ENCODE assay signal across 10 cellular contexts in the genomic region with DNA sequence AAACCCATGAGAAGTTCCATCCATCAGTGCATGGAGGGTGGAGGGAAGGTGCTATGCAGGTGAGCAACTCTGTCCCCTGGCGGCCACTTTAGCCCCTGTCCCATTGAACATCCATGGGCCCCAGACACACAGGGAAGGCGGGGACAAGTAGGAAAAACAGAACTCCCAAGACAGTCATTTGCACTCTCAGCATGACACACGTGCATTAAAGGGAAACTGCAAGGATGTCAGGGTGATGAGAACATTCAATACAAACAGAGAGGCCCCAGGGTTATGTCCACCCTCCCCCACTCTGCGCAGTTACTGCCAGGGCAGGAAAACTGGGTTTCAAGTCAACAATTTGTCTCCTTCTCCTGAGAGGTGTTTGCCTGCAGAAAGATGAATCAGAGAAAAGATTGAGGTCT. TPM values are rescaled to one million over a fixed set of nuclear protein-coding genes. Genes with fewer than 3 reads are reported as not detected.
DNase-seq lines count a peak whose midpoint lies in the region; ATAC-seq and TF ChIP-seq lines count a peak whose summit lies in the region.
"Had no signal": no experiment of that assay in that cellular context is flagged by ENCODE, and none has a peak within 500 bp of the region (broad histone marks: within the 10 kb centered on the region; RNA-seq: fewer than 3 reads in every experiment).

No MANE protein-coding gene starts in this region.

- H4K20me1 ChIP-seq in DND-41 (ENCODE audit: insufficient read depth, low read length), result no peaks in the 10 kb centered on the region

- H3K9me3 ChIP-seq in DND-41 (ENCODE audit: insufficient read depth, low read length, severe bottlenecking), result no peaks in the 10 kb centered on the region
- no peaks in the 10 kb centered on the region for H3K9me3 ChIP-seq in SJCRH30 (replicated peaks)
- H3K9me3 ChIP-seq: heart left ventricle had no signal

- ATAC-seq in DND-41 (ENCODE audit: insufficient read depth, low read depth), result peak; percentile 51

- no peak overlapping the region for H3K4me3 ChIP-seq in DND-41 (ENCODE audit: low read depth in 1 of 2, low read length in 2 of 2)
- no peak overlapping the region for H3K4me3 ChIP-seq in H7 (ENCODE audit: insufficient read depth, low read depth, low read length)
- H3K4me3 ChIP-seq in SJCRH30, result no peak overlapping the region
- H3K4me3 ChIP-seq: heart left ventricle had no signal

- H3K79me2 ChIP-seq in DND-41 (ENCODE audit: insufficient read depth, low read length), result no peaks in the 10 kb centered on the region

- peak overlapping the region; percentile 10; the same call in 1 of the 2 replicates for H2AFZ ChIP-seq in DND-41 (ENCODE audit: low read depth, low read length)

- H3K9ac ChIP-seq in DND-41 (ENCODE audit: low read depth, low read length), result peak overlapping the region; percentile 11; the same call in 1 of the 2 replicates

- peak overlapping the region; percentile 41 for H3K4me2 ChIP-seq in DND-41 (ENCODE audit: insufficient read depth, low read length)

- H3K4me1 ChIP-seq in DND-41 (ENCODE audit: insufficient read depth, low read length) (peaks cover 63% of the 10 kb centered on the region), SJCRH30 (0 out of 2 replicates have a peak, but pooled peaks cover 3% of the 10 kb centered on the region)

- DNase-seq in DND-41 (peak; percentile 71), H7 (peak; percentile 78), SJCRH30 (peak; percentile 19 to 54), left kidney (ENCODE audit: low read depth, low spot score) (peak; percentile 53), NAMALWA (ENCODE audit: low spot score) (no peak), middle frontal gyrus (ENCODE audit: extremely low spot score, low spot score) (no peak)
- no peak for DNase-seq in stimulated activated naive CD4-positive, alpha-beta T cell treated with Interleukin-2 at 50 U/mL for 16 hours (lab: John Stamatoyannopoulos, UW)
- no peak for DNase-seq in activated CD4-positive, alpha-beta T cell treated with anti-CD3 and anti-CD28 coated beads, Interleukin-2, amount 50 U/mL, for 4 hours
- DNase-seq: heart left ventricle, occipital lobe had no signal

- H3K36me3 ChIP-seq in DND-41 (ENCODE audit: insufficient read depth, low read length), result no peaks in the 10 kb centered on the region
- no peaks in the 10 kb centered on the region for H3K36me3 ChIP-seq in H7 (replicated peaks; ENCODE audit: control insufficient read depth, insufficient read depth, low read length)
- no peaks in the 10 kb centered on the region; the same call in 1 of the 2 replicates for H3K36me3 ChIP-seq in SJCRH30
- H3K36me3 ChIP-seq: heart left ventricle had no signal

- TF ChIP-seq CTCF in DND-41 (IDR thresholded peaks at IDR 0.05; ENCODE audit: borderline replicate concordance, extremely low read depth, low read length, poor library complexity, severe bottlenecking), result peak; percentile 26

- peak overlapping the region; percentile 65 for H3K27ac ChIP-seq in DND-41 (ENCODE audit: low read length)
- H3K27ac ChIP-seq in SJCRH30, result no peak overlapping the region
- H3K27ac ChIP-seq: heart left ventricle had no signal

- H3K27me3 ChIP-seq in DND-41 (ENCODE audit: insufficient read depth, low read length, poor library complexity) (no peaks in the 10 kb centered on the region), H7 (ENCODE audit: control insufficient read depth, insufficient read depth, low read length) (peaks cover 11% of the 10 kb centered on the region), SJCRH30 (no peaks in the 10 kb centered on the region; the same call in 1 of the 2 replicates)

RNA-seq across cellular contexts. Expression of gene AKTIP, which starts 44.0 kb away (rescaled TPM):
- total RNA-seq in H7 (2014; rRNA removed; shearing (Covaris generic)), result 17.6 and 19.0 TPM in 2 replicates
- total RNA-seq in SJCRH30 (2014; rRNA removed; shearing (Covaris generic)), result 12.8 and 15.8 TPM in 2 replicates

Comparison
In these comparisons a context has a peak if more than half of its experiments do, and no peak if none do; other contexts are left out.
1. DNase-seq: peak in DND-41 (single experiment), H7 (single experiment), SJCRH30 (2 of 2) and left kidney (single experiment); none in stimulated activated naive CD4-positive, alpha-beta T cell treated with Interleukin-2 at 50 U/mL for 16 hours (single experiment), NAMALWA (single experiment), activated CD4-positive, alpha-beta T cell treated with anti-CD3 and anti-CD28 coated beads, Interleukin-2, amount 50 U/mL, for 4 hours (0 of 2) and middle frontal gyrus (single experiment).